Comparison of ENCODE assay signal across 1 cellular context in the genomic region with DNA sequence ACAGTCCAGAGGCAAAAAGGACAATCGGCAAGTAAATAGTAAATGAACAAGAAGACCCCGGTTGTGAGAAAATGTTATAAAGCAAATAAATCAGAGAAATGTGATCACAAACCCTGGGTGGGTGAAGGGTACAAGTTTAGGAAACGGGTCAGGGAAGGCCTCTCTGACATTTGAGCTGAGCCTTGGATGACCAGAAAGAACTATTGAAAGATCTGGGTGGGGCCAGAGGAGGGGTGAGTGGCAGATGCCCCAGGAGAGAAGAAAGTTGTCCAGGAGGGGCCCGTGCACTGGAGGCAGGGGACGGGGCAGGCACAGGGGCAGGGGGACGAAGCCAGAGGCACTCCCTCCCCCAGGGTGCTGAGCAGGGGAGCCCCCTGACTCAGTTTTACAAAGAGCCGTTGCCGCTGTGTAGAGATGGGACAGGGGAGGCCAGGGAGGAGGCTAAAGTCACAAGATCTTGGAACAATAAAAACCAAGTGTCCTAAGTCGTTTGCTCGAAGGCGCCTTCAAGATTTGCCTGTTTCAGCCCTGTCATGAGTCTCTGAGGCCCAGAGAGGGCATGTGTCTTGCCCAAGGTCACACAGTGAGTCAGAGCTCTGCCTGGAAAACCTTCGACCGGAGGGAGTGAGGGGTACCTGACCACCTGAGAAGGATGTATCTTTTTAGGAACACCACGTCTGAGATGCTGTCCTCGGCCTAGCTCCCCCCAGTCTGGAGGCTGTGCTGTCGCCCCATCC.
TF ChIP-seq lines count a peak whose summit lies in the region.

No MANE protein-coding gene starts in this region.

TF ChIP-seq in K562, 482 proteins besides CTCF, POLR2A, EP300 and RAD21 (continued from another document):
- TF ChIP-seq, protein P1, sequence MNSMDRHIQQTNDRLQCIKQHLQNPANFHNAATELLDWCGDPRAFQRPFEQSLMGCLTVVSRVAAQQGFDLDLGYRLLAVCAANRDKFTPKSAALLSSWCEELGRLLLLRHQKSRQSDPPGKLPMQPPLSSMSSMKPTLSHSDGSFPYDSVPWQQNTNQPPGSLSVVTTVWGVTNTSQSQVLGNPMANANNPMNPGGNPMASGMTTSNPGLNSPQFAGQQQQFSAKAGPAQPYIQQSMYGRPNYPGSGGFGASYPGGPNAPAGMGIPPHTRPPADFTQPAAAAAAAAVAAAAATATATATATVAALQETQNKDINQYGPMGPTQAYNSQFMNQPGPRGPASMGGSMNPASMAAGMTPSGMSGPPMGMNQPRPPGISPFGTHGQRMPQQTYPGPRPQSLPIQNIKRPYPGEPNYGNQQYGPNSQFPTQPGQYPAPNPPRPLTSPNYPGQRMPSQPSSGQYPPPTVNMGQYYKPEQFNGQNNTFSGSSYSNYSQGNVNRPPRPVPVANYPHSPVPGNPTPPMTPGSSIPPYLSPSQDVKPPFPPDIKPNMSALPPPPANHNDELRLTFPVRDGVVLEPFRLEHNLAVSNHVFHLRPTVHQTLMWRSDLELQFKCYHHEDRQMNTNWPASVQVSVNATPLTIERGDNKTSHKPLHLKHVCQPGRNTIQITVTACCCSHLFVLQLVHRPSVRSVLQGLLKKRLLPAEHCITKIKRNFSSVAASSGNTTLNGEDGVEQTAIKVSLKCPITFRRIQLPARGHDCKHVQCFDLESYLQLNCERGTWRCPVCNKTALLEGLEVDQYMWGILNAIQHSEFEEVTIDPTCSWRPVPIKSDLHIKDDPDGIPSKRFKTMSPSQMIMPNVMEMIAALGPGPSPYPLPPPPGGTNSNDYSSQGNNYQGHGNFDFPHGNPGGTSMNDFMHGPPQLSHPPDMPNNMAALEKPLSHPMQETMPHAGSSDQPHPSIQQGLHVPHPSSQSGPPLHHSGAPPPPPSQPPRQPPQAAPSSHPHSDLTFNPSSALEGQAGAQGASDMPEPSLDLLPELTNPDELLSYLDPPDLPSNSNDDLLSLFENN (IDR thresholded peaks at IDR 0.05; ENCODE audit: low read depth in 2 of 2, low read length in 2 of 2) = no peak
- peak; percentile 42; the same call in 1 of the 2 replicates for TF ChIP-seq BCOR (IDR thresholded peaks at IDR 0.05)
- TF ChIP-seq RBM25 (IDR thresholded peaks at IDR 0.05; ENCODE audit: low read depth, low read length, severe bottlenecking) = peak; percentile 74
- 0 out of 2 replicates have a peak, but pooled peaks have one; percentile 23 for TF ChIP-seq ZFX (CRISPR knock-in tag; IDR thresholded peaks at IDR 0.05)
- TF ChIP-seq, protein P2, sequence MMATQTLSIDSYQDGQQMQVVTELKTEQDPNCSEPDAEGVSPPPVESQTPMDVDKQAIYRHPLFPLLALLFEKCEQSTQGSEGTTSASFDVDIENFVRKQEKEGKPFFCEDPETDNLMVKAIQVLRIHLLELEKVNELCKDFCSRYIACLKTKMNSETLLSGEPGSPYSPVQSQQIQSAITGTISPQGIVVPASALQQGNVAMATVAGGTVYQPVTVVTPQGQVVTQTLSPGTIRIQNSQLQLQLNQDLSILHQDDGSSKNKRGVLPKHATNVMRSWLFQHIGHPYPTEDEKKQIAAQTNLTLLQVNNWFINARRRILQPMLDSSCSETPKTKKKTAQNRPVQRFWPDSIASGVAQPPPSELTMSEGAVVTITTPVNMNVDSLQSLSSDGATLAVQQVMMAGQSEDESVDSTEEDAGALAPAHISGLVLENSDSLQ (IDR thresholded peaks at IDR 0.05) = peak; percentile 35; the same call in 1 of the 2 replicates
- TF ChIP-seq ADNP (tag; IDR thresholded peaks at IDR 0.05) = 0 out of 2 replicates have a peak, but pooled peaks have one; percentile 10
- no peak for TF ChIP-seq ZNF282 (CRISPR knock-in tag; IDR thresholded peaks at IDR 0.05)
- TF ChIP-seq, protein P3, sequence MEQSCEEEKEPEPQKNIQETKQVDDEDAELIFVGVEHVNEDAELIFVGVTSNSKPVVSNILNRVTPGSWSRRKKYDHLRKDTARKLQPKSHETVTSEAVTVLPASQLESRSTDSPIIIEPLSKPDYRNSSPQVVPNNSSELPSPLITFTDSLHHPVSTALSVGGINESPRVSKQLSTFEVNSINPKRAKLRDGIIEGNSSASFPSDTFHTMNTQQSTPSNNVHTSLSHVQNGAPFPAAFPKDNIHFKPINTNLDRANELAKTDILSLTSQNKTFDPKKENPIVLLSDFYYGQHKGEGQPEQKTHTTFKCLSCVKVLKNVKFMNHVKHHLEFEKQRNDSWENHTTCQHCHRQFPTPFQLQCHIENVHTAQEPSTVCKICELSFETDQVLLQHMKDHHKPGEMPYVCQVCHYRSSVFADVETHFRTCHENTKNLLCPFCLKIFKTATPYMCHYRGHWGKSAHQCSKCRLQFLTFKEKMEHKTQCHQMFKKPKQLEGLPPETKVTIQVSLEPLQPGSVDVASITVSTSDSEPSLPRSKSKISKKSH (CRISPR knock-in tag; IDR thresholded peaks at IDR 0.05) = no peak
- TF ChIP-seq KDM1A (IDR thresholded peaks at IDR 0.05) = 0 out of 4 replicates have a peak, but pooled peaks of 1 of the 2 experiments have one; percentile 20
